Comparison of ENCODE assay signal across 8 cellular contexts in genomic region chr6:52420668-52421358, GRCh38. TPM values are rescaled to one million over a fixed set of nuclear protein-coding genes. Genes with fewer than 3 reads are reported as not detected.
A peak's percentile ranks its signal among the peaks of the same experiment; 100 is the strongest.
DNase-seq lines count a peak whose midpoint lies in the region; ATAC-seq lines count a peak whose summit lies in the region.

No MANE protein-coding gene starts in this region.

- CTCF ChIA-PET in T-cell (lab: Charles Lee) = interaction anchor here (0.6 to 1.8 kb wide), 13 partner anchors 13 to 767 kb away, joined by 3 to 11 read pairs (median 4); partner anchors contain the start of gene MCM3 (in 2 of the 2)

- POLR2A ChIA-PET in T-cell (lab: Charles Lee) = interaction anchor here (0.6 to 1.4 kb wide), 5 partner anchors 30 to 260 kb away, joined by 3 to 6 read pairs (median 3); no protein-coding TSS in a partner anchor

- no peaks in the 10 kb centered on the region for H3K27me3 ChIP-seq in iPS-20b (ENCODE audit: insufficient read depth, low read length)
- H3K27me3 ChIP-seq in stomach smooth muscle (ENCODE audit: control insufficient read depth in 1 of 2, insufficient read depth in 2 of 2, low read length in 2 of 2) = no peaks in the 10 kb centered on the region

- ATAC-seq in T-cell (replicated peaks in 1 of 4) = no peak

- H3K4me1 Mint-ChIP-seq in T-cell = peaks cover 7 to 14% (median 8%) of the 10 kb centered on the region in 3 donors

- H3K36me3 Mint-ChIP-seq in T-cell = no peaks in the 10 kb centered on the region

- H3K27ac Mint-ChIP-seq in T-cell = no peak overlapping the region

- H3K36me3 ChIP-seq in iPS-20b (ENCODE audit: insufficient read depth, low read depth, low read length) (no peaks in the 10 kb centered on the region), stomach smooth muscle (ENCODE audit: control insufficient read depth in 2 of 2, insufficient read depth in 2 of 2, low read length in 2 of 2) (no peaks in the 10 kb centered on the region)

- H3K4me1 ChIP-seq in iPS-20b (ENCODE audit: insufficient read depth, low read length) (peaks cover 7% of the 10 kb centered on the region), stomach smooth muscle (ENCODE audit: control insufficient read depth, insufficient read depth, low read length) (peaks cover 27% of the 10 kb centered on the region)

- H3K27ac ChIP-seq in iPS-20b (ENCODE audit: low read length) (peak overlapping the region; percentile 82), stomach smooth muscle (ENCODE audit: low read length) (peak overlapping the region; percentile 38)

- H3K9ac ChIP-seq in iPS-20b (ENCODE audit: low read depth, low read length) (peak overlapping the region; percentile 91), stomach smooth muscle (ENCODE audit: low read length in 2 of 2) (peak overlapping the region; percentile 78 to 85)

- no peaks in the 10 kb centered on the region for H3K9me3 Mint-ChIP-seq in T-cell

- no peak overlapping the region for H3K4me3 Mint-ChIP-seq in T-cell

- DNase-seq in DMS53 (lab: John Stamatoyannopoulos, UW) (peak; percentile 85), NCI-H146 treated with DMSO at 0.1 percent for 48 hours (lab: John Stamatoyannopoulos, UW; ENCODE audit: unreplicated experiment) (peak; percentile 73), amniotic epithelial cell (ENCODE audit: low read depth) (peak; percentile 33), T-cell (no peak), HPDE6-E6E7 (ENCODE audit: extremely low spot score) (no peak)
- no peak for DNase-seq in stimulated activated naive CD4-positive, alpha-beta T cell treated with Interleukin-2 at 50 U/mL for 16 hours (lab: John Stamatoyannopoulos, UW)

- H3K9me3 ChIP-seq in iPS-20b (ENCODE audit: insufficient read depth, low read depth, low read length) (no peaks in the 10 kb centered on the region), stomach smooth muscle (ENCODE audit: control insufficient read depth in 2 of 2, low read length in 2 of 2) (no peaks in the 10 kb centered on the region)

- no peaks in the 10 kb centered on the region for H3K27me3 Mint-ChIP-seq in T-cell

- peak overlapping the region; percentile 99 for H3K4me3 ChIP-seq in iPS-20b (ENCODE audit: low read length)
- H3K4me3 ChIP-seq in stomach smooth muscle (ENCODE audit: low read length in 2 of 2) = peak overlapping the region; percentile 95 to 100

RNA-seq across cellular contexts. Expression of gene EFHC1, which starts 0.7 kb away (rescaled TPM):
- total RNA-seq in T-cell = 1 to 10 TPM; 4.5 to 8.6 (median 6.2) TPM

RNA-seq across cellular contexts. Expression of gene PAQR8, which starts 58.9 kb away (rescaled TPM):
- total RNA-seq in T-cell = 10 to 100 TPM; 12.0 to 35.2 (median 30.2) TPM

Comparison
In these comparisons a context has a peak if more than half of its experiments do, and no peak if none do; other contexts are left out.
1. DNase-seq: peak in DMS53 (single experiment), NCI-H146 treated with DMSO at 0.1 percent for 48 hours (single experiment) and amniotic epithelial cell (single experiment); none in T-cell (0 of 34), HPDE6-E6E7 (single experiment) and stimulated activated naive CD4-positive, alpha-beta T cell treated with Interleukin-2 at 50 U/mL for 16 hours (single experiment).